19 cellular contexts compared by ENCODE assay signal in the genomic region with DNA sequence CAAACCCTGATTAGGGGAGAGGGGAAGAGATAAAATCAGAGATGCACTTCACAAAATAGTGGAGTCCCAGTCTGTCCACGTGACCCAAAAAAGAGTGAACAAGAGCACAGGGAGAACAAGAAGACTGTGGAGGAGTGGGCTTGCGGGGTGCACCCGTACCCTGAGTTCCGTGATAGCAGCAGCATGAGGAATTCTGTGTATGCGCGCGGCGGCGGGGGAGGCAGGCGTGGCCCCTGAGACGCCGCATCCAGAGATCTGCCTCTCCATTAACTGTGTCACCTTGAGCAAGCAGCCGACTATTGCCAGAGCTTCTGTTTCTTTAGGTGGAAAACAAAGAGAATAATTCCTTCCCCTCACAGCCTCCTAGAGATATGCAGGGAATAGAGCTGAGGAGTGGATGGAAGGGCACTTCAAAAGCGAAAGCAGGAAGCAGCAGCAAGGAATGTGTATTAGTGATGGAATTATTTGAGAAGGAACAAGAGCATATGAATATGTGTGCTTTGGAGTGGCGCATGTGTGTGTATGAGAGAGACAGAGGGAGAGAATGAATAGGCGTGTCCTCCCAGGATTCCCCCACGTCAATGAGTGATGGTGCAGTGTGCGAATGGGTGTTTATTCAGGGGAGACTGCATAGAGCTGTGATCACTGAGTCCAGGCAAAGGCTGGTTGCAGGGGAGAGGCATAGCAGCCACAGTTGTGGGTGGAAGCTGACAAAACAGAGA. TPM values are rescaled to one million over a fixed set of nuclear protein-coding genes. Genes with fewer than 3 reads are reported as not detected.
A peak's percentile ranks its signal among the peaks of the same experiment; 100 is the strongest.
DNase-seq lines count a peak whose midpoint lies in the region; ATAC-seq and TF ChIP-seq lines count a peak whose summit lies in the region.
"Had no signal": no experiment of that assay in that cellular context is flagged by ENCODE, and none has a peak within 500 bp of the region (broad histone marks: within the 10 kb centered on the region; RNA-seq: fewer than 3 reads in every experiment).

No MANE protein-coding gene starts in this region.

- no peak overlapping the region for H3K27ac ChIP-seq in heart left ventricle
- no peak overlapping the region for H3K27ac ChIP-seq in mammary epithelial cell (ENCODE audit: insufficient read depth, low read depth, low read length)
- no peak overlapping the region for H3K27ac ChIP-seq in OCI-LY7 (ENCODE audit: low read depth, low read length, poor library complexity, severe bottlenecking)
- H3K27ac ChIP-seq: cardiac muscle cell, PC-9, uterus had no signal

- H3K36me3 ChIP-seq in heart left ventricle, result no peaks in the 10 kb centered on the region
- H3K36me3 ChIP-seq in mammary epithelial cell (ENCODE audit: insufficient read depth, low read length), result no peaks in the 10 kb centered on the region
- no peaks in the 10 kb centered on the region for H3K36me3 ChIP-seq in OCI-LY7 (ENCODE audit: insufficient read depth, low read length)
- H3K36me3 ChIP-seq: cardiac muscle cell, uterus had no signal

- H2AFZ ChIP-seq in mammary epithelial cell (ENCODE audit: low read depth, low read length), result no peak overlapping the region
- no peak overlapping the region for H2AFZ ChIP-seq in OCI-LY7 (ENCODE audit: low read length)
- H2AFZ ChIP-seq: PC-9 had no signal

- CTCF ChIA-PET in mammary epithelial cell (lab: Charles Lee; ENCODE audit: low non-redundant PET), result no interaction called here
- CTCF ChIA-PET in OCI-LY7 (lab: Charles Lee; ENCODE audit: unreplicated experiment), result no interaction called here

- H3K4me1 ChIP-seq in heart left ventricle (peaks cover 0 to 7% (median 4%) of the 10 kb centered on the region in 12 donors), mammary epithelial cell (ENCODE audit: insufficient read depth, low read length) (peaks cover under 1% of the 10 kb centered on the region), OCI-LY7 (ENCODE audit: insufficient read depth, low read length, poor library complexity, severe bottlenecking) (no peaks in the 10 kb centered on the region)
- H3K4me1 ChIP-seq: Caco-2, uterus had no signal

- H3K79me2 ChIP-seq in mammary epithelial cell (ENCODE audit: insufficient read depth, low read length) (no peaks in the 10 kb centered on the region), OCI-LY7 (ENCODE audit: insufficient read depth, low read depth, low read length) (no peaks in the 10 kb centered on the region)

- ATAC-seq in heart left ventricle (peak in 1 of 4 donors; percentile 28), Right ventricle myocardium superior (ENCODE audit: poor library complexity) (no peak), left colon (peak; percentile 66)
- ATAC-seq: naive thymus-derived CD8-positive, alpha-beta T cell had no signal

- H4K20me1 ChIP-seq in mammary epithelial cell (ENCODE audit: insufficient read depth, low read length), result no peaks in the 10 kb centered on the region
- no peaks in the 10 kb centered on the region for H4K20me1 ChIP-seq in OCI-LY7 (ENCODE audit: insufficient read depth, low read length)

- TF ChIP-seq POLR2A in heart left ventricle (IDR thresholded peaks at IDR 0.05) (no peak), erythroblast (IDR thresholded peaks at IDR 0.05; ENCODE audit: low read length) (no peak)

- no peak overlapping the region for H3K4me2 ChIP-seq in mammary epithelial cell (ENCODE audit: insufficient read depth, low read depth, low read length)
- no peak overlapping the region for H3K4me2 ChIP-seq in OCI-LY7 (ENCODE audit: low read length)
- H3K4me2 ChIP-seq: PC-9 had no signal

- intact Hi-C loops in heart left ventricle (cut with DNase I) (loop anchor here in 9 of 10 donors (10.0 kb wide), 9 partner anchors 146 to 1476 kb away; no protein-coding TSS in a partner anchor), Right ventricle myocardium superior (cut with DNase I) (loop anchor here (10.0 kb wide), 3 partner anchors 146 to 996 kb away; no protein-coding TSS in a partner anchor), mammary epithelial cell (cut with micrococcal nuclease) (loop anchor here (10.0 kb wide), 3 partner anchors 226 to 1026 kb away; no protein-coding TSS in a partner anchor), left colon (cut with DNase I, micrococcal nuclease) (no loop called here), OCI-LY7 (cut with micrococcal nuclease; ENCODE audit: unreplicated experiment) (loop anchor here (5.0 to 10.0 kb wide), 2 partner anchors 153 to 434 kb away; no protein-coding TSS in a partner anchor)

- H3K4me1 Mint-ChIP-seq in type B pancreatic cell (ENCODE audit: unreplicated experiment), result peaks cover 31% of the 10 kb centered on the region

- POLR2A ChIA-PET in OCI-LY7 (lab: Charles Lee), result interaction anchor here (0.7 kb wide), 1 partner anchor 573 kb away, joined by 3 read pairs; no protein-coding TSS in a partner anchor

- in situ Hi-C loops in mammary epithelial cell (cut with MboI; ENCODE audit: low sequenced_read_pairs in 2 of 2), result loop anchor here (10.0 to 25.0 kb wide), 4 partner anchors 136 to 998 kb away; no protein-coding TSS in a partner anchor

- H3K27me3 Mint-ChIP-seq in type B pancreatic cell, result peaks cover 74% of the 10 kb centered on the region

- H3K9me3 ChIP-seq in heart left ventricle, result no peaks in the 10 kb centered on the region
- H3K9me3 ChIP-seq in mammary epithelial cell (replicated peaks; ENCODE audit: insufficient read depth, low read length), result no peaks in the 10 kb centered on the region
- no peaks in the 10 kb centered on the region for H3K9me3 ChIP-seq in OCI-LY7 (ENCODE audit: low read length)
- H3K9me3 ChIP-seq: Caco-2, uterus had no signal

- no peak for TF ChIP-seq CTCF in heart left ventricle (IDR thresholded peaks at IDR 0.05)
- no peak for TF ChIP-seq CTCF in mammary epithelial cell (conservative IDR thresholded peaks at IDR 0.05 in 1 of 2, IDR thresholded peaks at IDR 0.05 in 1 of 2; ENCODE audit: extremely low read depth in 1 of 2, insufficient read depth in 1 of 2, low read depth in 1 of 2, low read length in 2 of 2)
- no peak for TF ChIP-seq CTCF in type B pancreatic cell (conservative IDR thresholded peaks at IDR 0.05)
- no peak for TF ChIP-seq CTCF in OCI-LY7 (conservative IDR thresholded peaks at IDR 0.05; ENCODE audit: low read length)

- H3K27me3 ChIP-seq in heart left ventricle (peaks cover 0 to 5% (median 0%) of the 10 kb centered on the region in 9 donors), mammary epithelial cell (ENCODE audit: insufficient read depth, low read length) (no peaks in the 10 kb centered on the region)

- BruUV-seq in mammary epithelial cell (replicated peaks; lab: Mats Ljungman, UMichigan) (no TSS peak), OCI-LY7 (replicated peaks; lab: Mats Ljungman, UMichigan) (no TSS peak)

- no peaks in the 10 kb centered on the region for H3K36me3 Mint-ChIP-seq in type B pancreatic cell
- H3K36me3 Mint-ChIP-seq: naive thymus-derived CD8-positive, alpha-beta T cell had no signal

- H3K9me2 ChIP-seq in OCI-LY7 (ENCODE audit: insufficient read depth, low read length), result no peaks in the 10 kb centered on the region

- dilution Hi-C loops in mammary epithelial cell (cut with HindIII; ENCODE audit: low sequenced_read_pairs), result no loop called here

- H3K9me3 Mint-ChIP-seq in type B pancreatic cell, result no peaks in the 10 kb centered on the region

- DNase-seq in heart left ventricle (no peak), Right ventricle myocardium superior (no peak), mammary epithelial cell (peak; percentile 50), left colon (no peak), type B pancreatic cell (ENCODE audit: extremely low spot score, unreplicated experiment) (no peak), erythroblast (lab: John Stamatoyannopoulos, UW) (no peak), OCI-LY7 (ENCODE audit: low spot score) (no peak), GF-D8 (lab: John Stamatoyannopoulos, UW) (no peak)
- DNase-seq: activated CD8-positive, alpha-beta memory T cell treated with anti-CD3 and anti-CD28 coated beads, Interleukin-2, amount 50 U/mL, for 4 hours; activated naive CD4-positive, alpha-beta T cell treated with anti-CD3 and anti-CD28 coated beads, Interleukin-2, amount 50 U/mL, for 16 hours; Caco-2; kidney glomerular epithelial cell; naive thymus-derived CD8-positive, alpha-beta T cell; NCI-H510A treated with DMSO at 0.1 percent for 48 hours; PC-9; retina; stimulated activated CD4-positive, alpha-beta T cell treated with anti-CD3 and anti-CD28 coated beads, Interleukin-4, amount 100 ng/mL, for 1 hour; uterus had no signal

- peak overlapping the region; percentile 10 for H3K4me3 Mint-ChIP-seq in type B pancreatic cell
- H3K4me3 Mint-ChIP-seq: naive thymus-derived CD8-positive, alpha-beta T cell had no signal

- WGBS in heart left ventricle, 4 donors, result 57 to 62% (median 61%) methylated on average over 18 of the region's 18 CpGs
- WGBS in mammary epithelial cell (ENCODE audit: low coverage, missing lambda C conversion rate), result 99% methylated on average over 17 of the region's 18 CpGs

- no peak overlapping the region for H3K27ac Mint-ChIP-seq in type B pancreatic cell
- H3K27ac Mint-ChIP-seq: naive thymus-derived CD8-positive, alpha-beta T cell had no signal

- H3K4me3 ChIP-seq in heart left ventricle (peak overlapping the region in 9 of 12 donors; percentile 19 to 46 (median 28)), mammary epithelial cell (replicated peaks in 1 of 3; ENCODE audit: insufficient read depth in 1 of 3, low read depth in 2 of 3, low read length in 3 of 3) (no peak overlapping the region), OCI-LY7 (ENCODE audit: low read depth, low read length, poor library complexity, severe bottlenecking) (no peak overlapping the region)
- H3K4me3 ChIP-seq: cardiac muscle cell, PC-9, uterus had no signal

- no peak overlapping the region for H3K9ac ChIP-seq in mammary epithelial cell (ENCODE audit: insufficient read depth, low read length)

RNA-seq across cellular contexts. Expression of a gene that starts 10.4 kb away (rescaled TPM):
- total RNA-seq in heart left ventricle (10 to 100 TPM in 8 of 9 donors, 1 to 10 TPM in 1; 8.9 to 19.7 (median 13.7) TPM), Right ventricle myocardium superior (10.9 TPM), mammary epithelial cell (10 to 100 TPM; 77.4 to 81.9 TPM), left colon (10 to 100 TPM; 41.1 to 49.7 TPM), type B pancreatic cell (ENCODE audit: low replicate concordance) (19.0 and 54.0 TPM in 2 replicates), OCI-LY7 (2022) (not detected in 2 replicates)
- polyA plus RNA-seq in heart left ventricle (10 to 100 TPM in 1 of 2 donors, 1 to 10 TPM in 1; 7.6 to 12.1 TPM), mammary epithelial cell (31.6 TPM)
- polyA minus RNA-seq in mammary epithelial cell, result 33.8 TPM
- total RNA-seq in OCI-LY7 (2014; rRNA removed; shearing (Covaris generic)), result not detected in 2 replicates
- total RNA-seq: naive thymus-derived CD8-positive, alpha-beta T cell had no signal
- polyA plus RNA-seq: naive thymus-derived CD8-positive, alpha-beta T cell had no signal

Comparison
In these comparisons a context has a peak if more than half of its experiments do, and no peak if none do; other contexts are left out.
1. H3K4me3 ChIP-seq: peak in heart left ventricle (9 of 12); none in mammary epithelial cell (0 of 3) and OCI-LY7 (single experiment).
2. RNA of a gene that starts 10.4 kb away (total RNA-seq): 77.4 to 81.9 TPM in mammary epithelial cell, 19.0 to 54.0 TPM in type B pancreatic cell, 41.1 to 49.7 TPM in left colon, 8.9 to 19.7 TPM in heart left ventricle and 10.9 TPM in Right ventricle myocardium superior (single experiment); not detected in OCI-LY7; every median in the first group is over 4 times any median in the second.
3. intact Hi-C loops: an anchor here in heart left ventricle (10.0 kb wide), Right ventricle myocardium superior (10.0 kb wide), mammary epithelial cell (10.0 kb wide) and OCI-LY7 (5.0 to 10.0 kb wide); none called in left colon.